In the genomic region with DNA sequence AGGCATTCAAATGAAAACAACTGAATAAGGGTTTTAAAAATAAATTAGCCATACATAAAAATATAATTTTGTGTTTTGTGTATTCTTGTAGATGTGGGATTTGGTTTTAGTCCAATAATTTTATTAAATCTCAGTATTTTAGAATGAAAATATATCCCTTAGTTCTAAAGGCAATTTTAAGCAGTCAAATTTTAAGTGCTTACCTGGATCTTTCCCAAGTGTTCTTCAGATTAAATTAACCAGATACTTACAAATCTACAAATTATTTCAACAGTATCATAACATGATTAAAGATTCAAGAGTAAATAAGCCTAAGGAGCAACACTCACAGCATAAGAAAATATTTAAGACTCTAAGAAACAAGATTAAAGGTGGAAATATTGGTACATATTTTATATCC, we compare ENCODE assay signal across 27 cellular contexts.
"Had no signal": no experiment of that assay in that cellular context is flagged by ENCODE, and none has a peak within 500 bp of the region (broad histone marks: within the 10 kb centered on the region; RNA-seq: fewer than 3 reads in every experiment).

No MANE protein-coding gene starts in this region.

- DNase-seq: dermis blood vessel endothelial cell; dorsolateral prefrontal cortex; effector CD8-positive, alpha-beta T cell; effector memory CD8-positive, alpha-beta T cell; endodermal cell; erythroblast; esophagus squamous epithelium; foreskin fibroblast; foreskin melanocyte; gastrocnemius medialis; glutamatergic neuron; head of caudate nucleus; heart right ventricle; hippocampal formation; left cardiac atrium; left lung; left ventricle myocardium superior; lower lobe of right lung; mesenchymal stem cell; mucosa of descending colon; naive B cell; naive thymus-derived CD8-positive, alpha-beta T cell had no signal

- H3K27ac ChIP-seq: coronary artery, dorsolateral prefrontal cortex, epithelial cell of prostate, esophagus squamous epithelium, gastrocnemius medialis, heart right ventricle, left lung, lower lobe of right lung had no signal

- H3K36me3 ChIP-seq: esophagus squamous epithelium, gastrocnemius medialis, heart right ventricle, left lung, lower lobe of right lung had no signal

- FAIRE-seq: islet of Langerhans, keratinocyte had no signal

- H3K4me1 ChIP-seq: esophagus squamous epithelium, gastrocnemius medialis, heart right ventricle, left lung, lower lobe of right lung had no signal

- H3K9me3 ChIP-seq: esophagus squamous epithelium, gastrocnemius medialis, heart right ventricle, lower lobe of right lung, mucosa of descending colon had no signal

- H3K4me3 ChIP-seq: coronary artery, dorsolateral prefrontal cortex, esophagus squamous epithelium, gastrocnemius medialis, heart right ventricle, left lung, lower lobe of right lung, mucosa of descending colon had no signal

- H3K27me3 ChIP-seq: dorsolateral prefrontal cortex, esophagus squamous epithelium, gastrocnemius medialis, heart right ventricle, left lung had no signal

- ATAC-seq: effector memory CD8-positive, alpha-beta T cell; esophagus mucosa; gastrocnemius medialis; heart right ventricle; left cardiac atrium; left lung; left ventricle myocardium superior; lower lobe of right lung; mucosa of descending colon; naive thymus-derived CD8-positive, alpha-beta T cell had no signal
